34 cellular contexts compared by ENCODE assay signal in the genomic region with DNA sequence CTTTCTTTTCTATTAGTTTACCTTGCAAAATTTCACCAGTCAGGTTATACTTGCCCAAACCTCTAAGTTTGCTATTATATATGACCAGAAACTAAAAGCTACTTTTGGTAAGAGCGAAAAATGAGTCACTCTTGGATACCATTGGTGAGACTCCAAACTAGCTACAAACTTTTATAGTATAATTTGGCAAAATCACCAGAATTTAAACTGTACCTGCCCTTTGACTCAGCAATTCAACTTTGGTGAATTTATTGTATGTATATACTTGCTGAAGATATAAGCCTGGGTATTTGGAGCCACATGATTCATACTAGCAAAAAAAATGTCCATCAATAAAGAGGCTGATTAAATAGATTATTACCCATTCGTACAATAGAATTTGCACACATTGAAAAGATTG.
"Had no signal": no experiment of that assay in that cellular context is flagged by ENCODE, and none has a peak within 500 bp of the region (broad histone marks: within the 10 kb centered on the region; RNA-seq: fewer than 3 reads in every experiment).

No MANE protein-coding gene starts in this region.

- H3K27ac ChIP-seq: KMS-11 had no signal

- H3K9me3 ChIP-seq: MG63 had no signal

- H3K9ac ChIP-seq: KMS-11 had no signal

- DNase-seq: Karpas-422, Kasumi-1, KG1, MG63, MM.1S, MV-4-11, NCI-H1048, NCI-H1092, NCI-H1092 treated with DMSO at 0.1 percent for 48 hours, NCI-H1105, NCI-H1105 treated with DMSO at 0.1 percent for 48 hours, NCI-H1417, NCI-H1417 treated with DMSO at 0.1 percent for 48 hours, NCI-H1436, NCI-H1436 treated with DMSO at 0.1 percent for 48 hours, NCI-H146, NCI-H1694, NCI-H1694 treated with DMSO at 0.1 percent for 48 hours, NCI-H187, NCI-H187 treated with DMSO at 0.1 percent for 48 hours, NCI-H1930, NCI-H2029, NCI-H2029 treated with DMSO at 0.1 percent for 48 hours, NCI-H2081, NCI-H2081 treated with DMSO at 0.1 percent for 48 hours, NCI-H2107, NCI-H2171, NCI-H2171 treated with DMSO at 0.1 percent for 48 hours, NCI-H2227 treated with DMSO at 0.1 percent for 48 hours, NCI-H226, NCI-H345, NCI-H446, NCI-H446 treated with DMSO at 0.1 percent for 48 hours had no signal

- H3K4me3 ChIP-seq: MG63 had no signal

- H3K27me3 ChIP-seq: MG63 had no signal

- H3K4me2 ChIP-seq: KMS-11 had no signal

- H3K36me3 ChIP-seq: MG63 had no signal
